Comparison of ENCODE assay signal across 17 cellular contexts in the genomic region with DNA sequence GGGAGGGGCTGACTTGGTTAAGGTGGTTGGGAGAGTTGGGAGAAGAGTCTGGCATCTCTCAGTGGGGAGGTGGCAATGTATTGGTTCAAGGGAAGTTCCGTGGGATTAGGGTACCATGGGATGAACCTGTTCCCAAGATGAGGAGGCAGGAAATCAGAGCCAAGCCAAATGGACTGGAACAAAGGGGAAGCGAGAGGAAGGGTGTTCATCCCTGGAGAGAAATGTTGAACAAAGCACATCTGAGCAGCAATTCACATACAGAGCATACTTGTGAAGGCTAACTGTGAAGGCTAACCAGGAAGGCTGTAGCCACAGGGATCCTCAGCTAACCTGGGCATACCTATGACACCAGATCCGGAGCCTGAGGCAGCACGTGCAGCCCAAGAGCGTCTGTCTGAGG.
"Had no signal": no experiment of that assay in that cellular context is flagged by ENCODE, and none has a peak within 500 bp of the region (broad histone marks: within the 10 kb centered on the region; RNA-seq: fewer than 3 reads in every experiment).

No MANE protein-coding gene starts in this region.

- H3K36me3 ChIP-seq: gastroesophageal sphincter, heart right ventricle had no signal

- H3K4me3 ChIP-seq: dorsolateral prefrontal cortex, gastroesophageal sphincter, heart right ventricle, testis had no signal

- H3K27ac ChIP-seq: dorsolateral prefrontal cortex, gastroesophageal sphincter, testis had no signal

- H3K27me3 ChIP-seq: dorsolateral prefrontal cortex, gastroesophageal sphincter, heart right ventricle, testis had no signal

- FAIRE-seq: astrocyte had no signal

- H3K4me1 ChIP-seq: testis had no signal

- DNase-seq: activated CD4-positive, alpha-beta T cell treated with anti-CD3 and anti-CD28 coated beads for 1 hour; activated CD4-positive, alpha-beta T cell treated with anti-CD3 and anti-CD28 coated beads, Interleukin-2, amount 50 U/mL, for 48 hours; activated naive CD4-positive, alpha-beta T cell treated with anti-CD3 and anti-CD28 coated beads, Interleukin-2, amount 10 ng/mL, durations not matched to agents 7 days and 5 days; endodermal cell; heart right ventricle; left colon; naive thymus-derived CD8-positive, alpha-beta T cell; posterior cingulate gyrus; retina; stimulated activated CD4-positive, alpha-beta T cell treated with anti-CD3 and anti-CD28 coated beads, Interleukin-4, amount 100 ng/mL, for 24 hours; stimulated activated naive CD4-positive, alpha-beta T cell treated with Interleukin-2 at 50 U/mL for 16 hours; T-helper 1 cell; T1000; testis had no signal

- H3K9me3 ChIP-seq: gastroesophageal sphincter, heart right ventricle, testis had no signal

- ATAC-seq: gastroesophageal sphincter; left colon; naive thymus-derived CD8-positive, alpha-beta T cell had no signal
